Comparison of ENCODE assay signal across 8 cellular contexts in genomic region chr22:35257321-35258143, GRCh38. TPM values are rescaled to one million over a fixed set of nuclear protein-coding genes. Genes with fewer than 3 reads are reported as not detected.
DNase-seq lines count a peak whose midpoint lies in the region; ATAC-seq and TF ChIP-seq lines count a peak whose summit lies in the region.

TSS of gene HMGXB4 (plus strand) at chr22:35257493. CDS start at chr22:35262391, 4,898 bp downstream.

- H3K4me3 ChIP-seq in DOHH2 (ENCODE audit: low read length): peak within 1 kb of the TSS; percentile 95
- peak within 1 kb of the TSS; percentile 76 to 99 (median 90) for H3K4me3 ChIP-seq in fibroblast of lung (replicated peaks in 1 of 4; ENCODE audit: control extremely low read depth in 1 of 4, insufficient read depth in 1 of 4, low read depth in 3 of 4, low read length in 4 of 4)

- peak within 1 kb of the TSS; percentile 95 for H3K9ac ChIP-seq in fibroblast of lung (ENCODE audit: insufficient read depth, low read length)

- peak; percentile 83 for ATAC-seq in GM21723 (IDR thresholded peaks at IDR 0.05; ENCODE audit: unreplicated experiment)
- peak; percentile 87 for ATAC-seq in naive B cell (ENCODE audit: low read depth in 2 of 2)
- ATAC-seq in stimulated activated effector memory CD8-positive, alpha-beta T cell treated with anti-CD3 and anti-CD28 coated beads, Interleukin-12 subunit alpha, Interleukin-12 subunit beta, amount 100 ng/mL, for 72 hours: peak; percentile 96

- H3K4me1 ChIP-seq in DOHH2 (ENCODE audit: control insufficient read depth, low read length) (peaks cover 30% of the 10 kb centered on the region), fibroblast of lung (ENCODE audit: control insufficient read depth, extremely low read depth, insufficient read depth, low read length) (peaks cover 2% of the 10 kb centered on the region)

- TF ChIP-seq CTCF in DOHH2 (IDR thresholded peaks at IDR 0.05; ENCODE audit: low read depth, low read length, poor library complexity, severe bottlenecking) (peak; percentile 47), fibroblast of lung (conservative IDR thresholded peaks at IDR 0.05 in 1 of 2, IDR thresholded peaks at IDR 0.05 in 1 of 2; ENCODE audit: low read depth in 1 of 2, low read length in 2 of 2) (no peak)

- H3K36me3 ChIP-seq in DOHH2 (ENCODE audit: control insufficient read depth, low read length) (peaks cover 41% of the 10 kb centered on the region), fibroblast of lung (ENCODE audit: control insufficient read depth, insufficient read depth, low read length) (peaks cover 2% of the 10 kb centered on the region)

- DNase-seq in KG1 (lab: John Stamatoyannopoulos, UW): peak; percentile 56
- peak; percentile 94 for DNase-seq in RPMI8226
- DNase-seq in activated T-helper 1 cell treated with anti-CD3 and anti-CD28 coated beads, Interleukin-2, amount 50 U/mL, for 16 hours (ENCODE audit: low read depth in 1 of 2, low spot score in 1 of 2): peak; percentile 72 to 78
- DNase-seq in fibroblast of lung (ENCODE audit: low read depth in 2 of 2): peak; percentile 88 to 91
- peak; percentile 86 for DNase-seq in naive B cell
- DNase-seq in stimulated activated effector memory CD8-positive, alpha-beta T cell treated with anti-CD3 and anti-CD28 coated beads, Interleukin-12 subunit alpha, Interleukin-12 subunit beta, amount 100 ng/mL, for 72 hours (ENCODE audit: low spot score in 2 of 2): peak; percentile 73 to 91

- H3K79me2 ChIP-seq in DOHH2 (ENCODE audit: control insufficient read depth, low read length): peaks cover 58% of the 10 kb centered on the region
- peaks cover 40% of the 10 kb centered on the region for H3K79me2 ChIP-seq in fibroblast of lung (ENCODE audit: control insufficient read depth, insufficient read depth, low read length)

- H3K36me3 Mint-ChIP-seq in naive B cell: no peaks in the 10 kb centered on the region
- peaks cover 34% of the 10 kb centered on the region for H3K36me3 Mint-ChIP-seq in stimulated activated effector memory CD8-positive, alpha-beta T cell treated with anti-CD3 and anti-CD28 coated beads, Interleukin-12 subunit alpha, Interleukin-12 subunit beta, amount 100 ng/mL, for 72 hours

- peaks cover 7% of the 10 kb centered on the region for H4K20me1 ChIP-seq in DOHH2 (ENCODE audit: control insufficient read depth, insufficient read depth, low read depth, low read length)
- no peaks in the 10 kb centered on the region for H4K20me1 ChIP-seq in fibroblast of lung (ENCODE audit: control insufficient read depth, extremely low read depth, insufficient read depth, low read length)

- peak within 1 kb of the TSS; percentile 49 for H3K27ac ChIP-seq in DOHH2 (ENCODE audit: low read depth, low read length)
- peak within 1 kb of the TSS; percentile 85 for H3K27ac ChIP-seq in fibroblast of lung (ENCODE audit: insufficient read depth, low read length)

- H2AFZ ChIP-seq in fibroblast of lung (ENCODE audit: low read length): peak within 1 kb of the TSS; percentile 90

- H3K27ac Mint-ChIP-seq in naive B cell: peak within 1 kb of the TSS; percentile 91 to 98 (median 96)
- H3K27ac Mint-ChIP-seq in stimulated activated effector memory CD8-positive, alpha-beta T cell treated with anti-CD3 and anti-CD28 coated beads, Interleukin-12 subunit alpha, Interleukin-12 subunit beta, amount 100 ng/mL, for 72 hours: peak within 1 kb of the TSS; percentile 95

- H3F3A ChIP-seq in DOHH2 (ENCODE audit: control insufficient read depth, insufficient read depth): no peaks in the 10 kb centered on the region

- peaks cover 16 to 27% (median 20%) of the 10 kb centered on the region in 3 donors for H3K4me1 Mint-ChIP-seq in naive B cell
- peaks cover 27% of the 10 kb centered on the region for H3K4me1 Mint-ChIP-seq in stimulated activated effector memory CD8-positive, alpha-beta T cell treated with anti-CD3 and anti-CD28 coated beads, Interleukin-12 subunit alpha, Interleukin-12 subunit beta, amount 100 ng/mL, for 72 hours

- H3K4me3 Mint-ChIP-seq in naive B cell: peak within 1 kb of the TSS; percentile 89 to 97 (median 92)
- H3K4me3 Mint-ChIP-seq in stimulated activated effector memory CD8-positive, alpha-beta T cell treated with anti-CD3 and anti-CD28 coated beads, Interleukin-12 subunit alpha, Interleukin-12 subunit beta, amount 100 ng/mL, for 72 hours: peak within 1 kb of the TSS; percentile 75

- no peaks in the 10 kb centered on the region for H3K9me2 ChIP-seq in DOHH2 (replicated peaks; ENCODE audit: control insufficient read depth, low read length)

- H3K9me3 ChIP-seq in DOHH2 (ENCODE audit: control insufficient read depth, insufficient read depth, low read length) (no peaks in the 10 kb centered on the region), fibroblast of lung (ENCODE audit: control insufficient read depth, insufficient read depth, low read depth, low read length) (no peaks in the 10 kb centered on the region)

- no peaks in the 10 kb centered on the region for H3K9me3 Mint-ChIP-seq in naive B cell
- no peaks in the 10 kb centered on the region for H3K9me3 Mint-ChIP-seq in stimulated activated effector memory CD8-positive, alpha-beta T cell treated with anti-CD3 and anti-CD28 coated beads, Interleukin-12 subunit alpha, Interleukin-12 subunit beta, amount 100 ng/mL, for 72 hours

- peak within 1 kb of the TSS; percentile 95 for H3K4me2 ChIP-seq in DOHH2 (ENCODE audit: low read length)
- H3K4me2 ChIP-seq in fibroblast of lung (ENCODE audit: extremely low read depth, insufficient read depth, low read length): peak within 1 kb of the TSS; percentile 80

- H3K27me3 ChIP-seq in DOHH2 (ENCODE audit: control insufficient read depth, low read length) (no peaks in the 10 kb centered on the region), fibroblast of lung (ENCODE audit: control insufficient read depth, insufficient read depth, low read length) (no peaks in the 10 kb centered on the region)

- H3K27me3 Mint-ChIP-seq in naive B cell: no peaks in the 10 kb centered on the region

RNA-seq across cellular contexts. Expression of gene HMGXB4, which starts in this region (rescaled TPM):
- 14.9 and 17.3 TPM in 2 replicates for total RNA-seq in fibroblast of lung
- polyA plus RNA-seq in fibroblast of lung: 31.2 and 35.0 TPM in 2 replicates
- polyA plus RNA-seq in fibroblast of lung (2012): 19.5 and 19.7 TPM in 2 replicates
- 8.8 and 20.5 TPM in 2 replicates for polyA minus RNA-seq in fibroblast of lung (ENCODE audit: low replicate concordance)
- polyA plus RNA-seq in naive B cell (ENCODE audit: low read depth in 6 of 6): 10 to 100 TPM; 12.1 to 20.9 (median 16.5) TPM

Comparison
In these comparisons a context has a peak if more than half of its experiments do, and no peak if none do; other contexts are left out.
1. Peak in every context shown above with its lines: DNase-seq, ATAC-seq, H3K4me3 ChIP-seq and H3K27ac ChIP-seq.